22 cellular contexts compared by ENCODE assay signal in the genomic region with DNA sequence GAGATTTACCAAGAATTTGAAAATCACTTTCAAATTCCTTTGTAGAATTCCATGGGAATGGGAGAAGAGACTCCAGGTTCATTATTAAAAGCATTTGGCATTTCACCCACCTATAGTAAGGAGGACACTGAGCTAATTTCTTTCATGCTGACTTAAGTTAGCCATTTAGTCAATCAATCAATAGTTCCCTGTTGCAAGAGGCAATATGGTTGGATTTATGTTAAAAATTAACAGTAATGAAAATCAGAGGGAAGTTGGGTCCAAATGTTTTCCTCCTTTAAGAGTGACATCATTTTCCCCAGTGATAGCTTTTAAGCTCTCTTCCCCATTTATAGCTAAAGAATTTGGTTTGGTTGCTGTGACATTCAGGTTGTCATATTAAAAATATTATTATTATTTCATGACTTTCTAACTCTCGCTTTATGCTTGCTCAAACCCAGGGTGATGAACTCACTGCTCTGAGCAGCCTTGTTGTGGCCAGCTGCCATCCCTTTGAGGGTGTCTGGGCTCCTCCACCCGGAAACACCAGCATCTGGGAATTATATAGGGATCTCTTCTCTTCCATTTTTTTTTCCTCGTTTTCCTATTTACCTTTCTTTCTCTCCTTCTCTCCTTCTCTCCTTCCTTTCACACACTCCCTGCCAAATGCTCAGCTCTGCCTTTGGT.
"Had no signal": no experiment of that assay in that cellular context is flagged by ENCODE, and none has a peak within 500 bp of the region (broad histone marks: within the 10 kb centered on the region; RNA-seq: fewer than 3 reads in every experiment).

No MANE protein-coding gene starts in this region.

- H3K27me3 ChIP-seq: colonic mucosa, esophagus squamous epithelium, gastrocnemius medialis, heart right ventricle, left lung had no signal

- DNase-seq: colonic mucosa; cortex of kidney; effector CD8-positive, alpha-beta T cell; effector memory CD8-positive, alpha-beta T cell; endodermal cell; erythroblast; esophagus squamous epithelium; foreskin fibroblast; foreskin melanocyte; gastrocnemius medialis; glutamatergic neuron; head of caudate nucleus; heart right ventricle; hippocampal formation; left cardiac atrium; left lung; left ventricle myocardium superior; mesenchymal stem cell; mucosa of descending colon had no signal

- H3K4me1 ChIP-seq: colonic mucosa, gastrocnemius medialis, heart right ventricle, left lung, lower lobe of right lung had no signal

- H3K27ac ChIP-seq: colonic mucosa, epithelial cell of prostate, esophagus squamous epithelium, gastrocnemius medialis, heart right ventricle, left lung, lower lobe of right lung had no signal

- H3K4me3 ChIP-seq: colonic mucosa, esophagus squamous epithelium, gastrocnemius medialis, heart right ventricle, left lung, lower lobe of right lung, mucosa of descending colon had no signal

- ATAC-seq: effector memory CD8-positive, alpha-beta T cell; esophagus mucosa; gastrocnemius medialis; heart right ventricle; left cardiac atrium; left lung; left ventricle myocardium superior; lower lobe of right lung; mucosa of descending colon had no signal

- H3K9me3 ChIP-seq: colonic mucosa, esophagus squamous epithelium, gastrocnemius medialis, left lung, lower lobe of right lung, mucosa of descending colon had no signal

- H3K36me3 ChIP-seq: colonic mucosa, esophagus squamous epithelium, gastrocnemius medialis, heart right ventricle, left lung, lower lobe of right lung had no signal
